ENCODE assay signal across 38 cellular contexts in genomic region chr5:42634575-42634974, GRCh38.
"Had no signal": no experiment of that assay in that cellular context is flagged by ENCODE, and none has a peak within 500 bp of the region (broad histone marks: within the 10 kb centered on the region; RNA-seq: fewer than 3 reads in every experiment).

No MANE protein-coding gene starts in this region.

- DNase-seq: activated effector memory CD4-positive, alpha-beta T cell treated with anti-CD3 and anti-CD28 coated beads, Interleukin-2, amount 50 U/mL, for 16 hours; activated effector memory CD4-positive, alpha-beta T cell treated with Interleukin-2 at 50 U/mL for 16 hours; activated gamma-delta T cell; activated gamma-delta T cell treated with Interleukin-2 at 50 U/mL for 16 hours; activated naive CD4-positive, alpha-beta T cell; activated naive CD4-positive, alpha-beta T cell treated with anti-CD3 and anti-CD28 coated beads for 36 hours; activated naive CD4-positive, alpha-beta T cell treated with anti-CD3 and anti-CD28 coated beads, Interleukin-2, amount 10 ng/mL, durations not matched to agents 7 days and 5 days; activated naive CD4-positive, alpha-beta T cell treated with anti-CD3 and anti-CD28 coated beads, Interleukin-2, amount 50 U/mL, for 16 hours; activated naive CD4-positive, alpha-beta T cell treated with Interleukin-2 at 50 U/mL for 16 hours; activated naive CD8-positive, alpha-beta T cell treated with anti-CD3 and anti-CD28 coated beads for 36 hours; activated naive CD8-positive, alpha-beta T cell treated with anti-CD3 and anti-CD28 coated beads, Interleukin-2, amount 10 ng/mL, durations not matched to agents 7 days and 5 days; activated naive CD8-positive, alpha-beta T cell treated with anti-CD3 and anti-CD28 coated beads, Interleukin-2, amount 50 U/mL, for 24 hours; activated T-cell treated with anti-CD3 and anti-CD28 coated beads, Interleukin-2, amount 50 U/mL, for 1 hour; activated T-cell treated with anti-CD3 and anti-CD28 coated beads, Interleukin-2, amount 50 U/mL, for 24 hours; activated T-cell treated with anti-CD3 and anti-CD28 coated beads, Interleukin-2, amount 50 U/mL, for 4 hours; activated T-cell treated with anti-CD3 and anti-CD28 coated beads, Interleukin-2, amount 50 U/mL, for 48 hours; activated T-cell treated with anti-CD3 and anti-CD28 coated beads, Interleukin-2, amount 50 U/mL, for 72 hours; adrenal gland; amniotic stem cell; amygdala; anterior cingulate cortex; aorta; body of pancreas; brain microvascular endothelial cell; caudate nucleus; central memory CD4-positive, alpha-beta T cell; cerebellar nuclear complex had no signal

- H3K4me3 ChIP-seq: adrenal gland, ascending aorta, body of pancreas, breast epithelium, cardiac muscle cell had no signal

- ATAC-seq: activated naive CD4-positive, alpha-beta T cell treated with anti-CD3 and anti-CD28 coated beads, Interleukin-2, amount 50 U/mL, for 72 hours; activated naive CD8-positive, alpha-beta T cell treated with anti-CD3 and anti-CD28 coated beads, Interleukin-2, amount 50 U/mL, for 24 hours; activated T-cell treated with anti-CD3 and anti-CD28 coated beads, Interleukin-2, amount 50 U/mL, for 4 hours; activated T-cell treated with anti-CD3 and anti-CD28 coated beads, Interleukin-2, amount 50 U/mL, for 72 hours; activated T-helper 17 cell treated with anti-CD3 and anti-CD28 coated beads, Interleukin-2, amount 50 U/mL, for 72 hours; body of pancreas had no signal

- H3K27ac ChIP-seq: adrenal gland, ascending aorta, body of pancreas, brain microvascular endothelial cell, breast epithelium, cardiac muscle cell had no signal

- H3K9me3 ChIP-seq: adrenal gland, ascending aorta, body of pancreas, breast epithelium had no signal

- H3K4me1 ChIP-seq: adrenal gland, ascending aorta, breast epithelium had no signal

- H3K4me1 Mint-ChIP-seq: activated naive CD4-positive, alpha-beta T cell treated with anti-CD3 and anti-CD28 coated beads, Interleukin-2, amount 10 ng/mL, durations not matched to agents 7 days and 5 days; activated naive CD4-positive, alpha-beta T cell treated with anti-CD3 and anti-CD28 coated beads, Interleukin-2, amount 50 U/mL, for 24 hours; activated naive CD8-positive, alpha-beta T cell treated with anti-CD3 and anti-CD28 coated beads for 36 hours; activated naive CD8-positive, alpha-beta T cell treated with anti-CD3 and anti-CD28 coated beads, Interleukin-2, amount 10 ng/mL, durations not matched to agents 7 days and 5 days; activated naive CD8-positive, alpha-beta T cell treated with anti-CD3 and anti-CD28 coated beads, Interleukin-2, amount 50 U/mL, for 24 hours; activated T-helper 17 cell treated with anti-CD3 and anti-CD28 coated beads, Interleukin-2, amount 50 U/mL, for 72 hours; brain; central memory CD8-positive, alpha-beta T cell had no signal

- H3K9me3 Mint-ChIP-seq: activated naive CD4-positive, alpha-beta T cell treated with anti-CD3 and anti-CD28 coated beads for 36 hours; activated naive CD4-positive, alpha-beta T cell treated with anti-CD3 and anti-CD28 coated beads, Interleukin-2, amount 10 ng/mL, durations not matched to agents 7 days and 5 days; activated naive CD4-positive, alpha-beta T cell treated with anti-CD3 and anti-CD28 coated beads, Interleukin-2, amount 50 U/mL, for 24 hours; activated naive CD4-positive, alpha-beta T cell treated with anti-CD3 and anti-CD28 coated beads, Interleukin-2, amount 50 U/mL, for 72 hours; activated naive CD8-positive, alpha-beta T cell treated with anti-CD3 and anti-CD28 coated beads for 36 hours; activated naive CD8-positive, alpha-beta T cell treated with anti-CD3 and anti-CD28 coated beads, Interleukin-2, amount 10 ng/mL, durations not matched to agents 7 days and 5 days; activated naive CD8-positive, alpha-beta T cell treated with anti-CD3 and anti-CD28 coated beads, Interleukin-2, amount 50 U/mL, for 24 hours; activated T-cell treated with anti-CD3 and anti-CD28 coated beads, Interleukin-2, amount 50 U/mL, for 24 hours; activated T-cell treated with anti-CD3 and anti-CD28 coated beads, Interleukin-2, amount 50 U/mL, for 4 hours; activated T-cell treated with anti-CD3 and anti-CD28 coated beads, Interleukin-2, amount 50 U/mL, for 72 hours; activated T-helper 1 cell treated with anti-CD3 and anti-CD28 coated beads, Interleukin-12 subunit alpha, Interleukin-12 subunit beta, Interleukin-2, Interleukin-4 antibody, amounts not matched to agents 30 ng/mL and 10 ng/mL and 1 ng/mL, durations not matched to agents 14 hours and 24 hours and 36 hours; activated T-helper 17 cell treated with anti-CD3 and anti-CD28 coated beads, Interleukin-2, amount 50 U/mL, for 72 hours; activated T-helper 2 cell treated with anti-CD3 and anti-CD28 coated beads, Interferon-gamma antibody, Interleukin-2, Interleukin-4, amounts not matched to agents 10 μg/mL and 5 μg/mL and 100 μg/mL, durations not matched to agents 14 hours and 24 hours and 36 hours; brain; central memory CD8-positive, alpha-beta T cell had no signal

- H3K27me3 Mint-ChIP-seq: activated naive CD4-positive, alpha-beta T cell treated with anti-CD3 and anti-CD28 coated beads, Interleukin-2, amount 10 ng/mL, durations not matched to agents 7 days and 5 days; activated naive CD8-positive, alpha-beta T cell treated with anti-CD3 and anti-CD28 coated beads, Interleukin-2, amount 10 ng/mL, durations not matched to agents 7 days and 5 days had no signal

- H3K27ac Mint-ChIP-seq: activated naive CD4-positive, alpha-beta T cell treated with anti-CD3 and anti-CD28 coated beads for 36 hours; activated naive CD4-positive, alpha-beta T cell treated with anti-CD3 and anti-CD28 coated beads, Interleukin-2, amount 10 ng/mL, durations not matched to agents 7 days and 5 days; activated naive CD4-positive, alpha-beta T cell treated with anti-CD3 and anti-CD28 coated beads, Interleukin-2, amount 50 U/mL, for 24 hours; activated naive CD4-positive, alpha-beta T cell treated with anti-CD3 and anti-CD28 coated beads, Interleukin-2, amount 50 U/mL, for 72 hours; activated naive CD8-positive, alpha-beta T cell; activated naive CD8-positive, alpha-beta T cell treated with anti-CD3 and anti-CD28 coated beads for 36 hours; activated naive CD8-positive, alpha-beta T cell treated with anti-CD3 and anti-CD28 coated beads, Interleukin-2, amount 10 ng/mL, durations not matched to agents 7 days and 5 days; activated naive CD8-positive, alpha-beta T cell treated with anti-CD3 and anti-CD28 coated beads, Interleukin-2, amount 50 U/mL, for 24 hours; activated T-cell treated with anti-CD3 and anti-CD28 coated beads, Interleukin-2, amount 50 U/mL, for 24 hours; activated T-cell treated with anti-CD3 and anti-CD28 coated beads, Interleukin-2, amount 50 U/mL, for 72 hours; activated T-helper 1 cell treated with anti-CD3 and anti-CD28 coated beads, Interleukin-12 subunit alpha, Interleukin-12 subunit beta, Interleukin-2, Interleukin-4 antibody, amounts not matched to agents 30 ng/mL and 10 ng/mL and 1 ng/mL, durations not matched to agents 14 hours and 24 hours and 36 hours; activated T-helper 17 cell treated with anti-CD3 and anti-CD28 coated beads, Interleukin-2, amount 50 U/mL, for 72 hours; activated T-helper 2 cell treated with anti-CD3 and anti-CD28 coated beads, Interferon-gamma antibody, Interleukin-2, Interleukin-4, amounts not matched to agents 10 μg/mL and 5 μg/mL and 100 μg/mL, durations not matched to agents 14 hours and 24 hours and 36 hours; brain had no signal

- H3K27me3 ChIP-seq: adrenal gland, ascending aorta, body of pancreas, brain microvascular endothelial cell, breast epithelium, cardiac muscle cell had no signal

- H3K4me3 Mint-ChIP-seq: activated naive CD4-positive, alpha-beta T cell treated with anti-CD3 and anti-CD28 coated beads for 36 hours; activated naive CD4-positive, alpha-beta T cell treated with anti-CD3 and anti-CD28 coated beads, Interleukin-2, amount 10 ng/mL, durations not matched to agents 7 days and 5 days; activated naive CD4-positive, alpha-beta T cell treated with anti-CD3 and anti-CD28 coated beads, Interleukin-2, amount 50 U/mL, for 24 hours; activated naive CD8-positive, alpha-beta T cell; activated naive CD8-positive, alpha-beta T cell treated with anti-CD3 and anti-CD28 coated beads for 36 hours; activated naive CD8-positive, alpha-beta T cell treated with anti-CD3 and anti-CD28 coated beads, Interleukin-2, amount 10 ng/mL, durations not matched to agents 7 days and 5 days; activated naive CD8-positive, alpha-beta T cell treated with anti-CD3 and anti-CD28 coated beads, Interleukin-2, amount 50 U/mL, for 24 hours; activated T-cell treated with anti-CD3 and anti-CD28 coated beads, Interleukin-2, amount 50 U/mL, for 24 hours; activated T-cell treated with anti-CD3 and anti-CD28 coated beads, Interleukin-2, amount 50 U/mL, for 4 hours; activated T-cell treated with anti-CD3 and anti-CD28 coated beads, Interleukin-2, amount 50 U/mL, for 72 hours; activated T-helper 1 cell treated with anti-CD3 and anti-CD28 coated beads, Interleukin-12 subunit alpha, Interleukin-12 subunit beta, Interleukin-2, Interleukin-4 antibody, amounts not matched to agents 30 ng/mL and 10 ng/mL and 1 ng/mL, durations not matched to agents 14 hours and 24 hours and 36 hours; activated T-helper 17 cell treated with anti-CD3 and anti-CD28 coated beads, Interleukin-2, amount 50 U/mL, for 72 hours; brain; central memory CD8-positive, alpha-beta T cell had no signal

- H3K36me3 ChIP-seq: adrenal gland, ascending aorta, brain microvascular endothelial cell, breast epithelium, cardiac muscle cell had no signal

- H3K36me3 Mint-ChIP-seq: activated naive CD4-positive, alpha-beta T cell treated with anti-CD3 and anti-CD28 coated beads, Interleukin-2, amount 10 ng/mL, durations not matched to agents 7 days and 5 days; activated naive CD4-positive, alpha-beta T cell treated with anti-CD3 and anti-CD28 coated beads, Interleukin-2, amount 50 U/mL, for 24 hours; activated naive CD4-positive, alpha-beta T cell treated with anti-CD3 and anti-CD28 coated beads, Interleukin-2, amount 50 U/mL, for 72 hours; activated naive CD8-positive, alpha-beta T cell; activated naive CD8-positive, alpha-beta T cell treated with anti-CD3 and anti-CD28 coated beads for 36 hours; activated naive CD8-positive, alpha-beta T cell treated with anti-CD3 and anti-CD28 coated beads, Interleukin-2, amount 10 ng/mL, durations not matched to agents 7 days and 5 days; brain had no signal
